ENCODE assay signal across 29 cellular contexts in the genomic region with DNA sequence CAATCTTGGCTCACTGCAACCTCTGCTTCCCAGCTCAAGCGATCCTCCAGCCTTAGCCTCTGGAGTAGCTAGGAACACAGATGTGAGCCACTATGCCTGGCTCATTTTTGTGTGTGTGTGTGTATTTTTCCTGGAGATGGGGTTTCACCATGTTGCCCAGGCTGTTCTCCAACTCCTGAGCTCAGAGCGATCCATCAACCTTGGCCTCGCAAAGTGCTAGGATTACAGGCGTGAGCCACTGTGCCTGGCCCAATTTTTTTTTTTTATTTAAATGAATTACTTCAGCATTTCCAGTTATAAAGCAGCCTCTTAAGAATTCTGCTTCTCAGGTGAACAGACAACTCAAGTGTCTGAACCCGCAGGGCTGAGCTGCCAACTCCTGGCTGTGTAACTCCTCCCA. TPM values are rescaled to one million over a fixed set of nuclear protein-coding genes. Genes with fewer than 3 reads are reported as not detected.
"Had no signal": no experiment of that assay in that cellular context is flagged by ENCODE, and none has a peak within 500 bp of the region (broad histone marks: within the 10 kb centered on the region; RNA-seq: fewer than 3 reads in every experiment).

No MANE protein-coding gene starts in this region.

- H3K27ac ChIP-seq: brain microvascular endothelial cell, gastrocnemius medialis, neutrophil, ovary, skin epidermis, thoracic aorta, VCaP had no signal

- H3K4me3 ChIP-seq: gastrocnemius medialis, ovary, skin epidermis, thoracic aorta had no signal

- H3K36me3 ChIP-seq: brain microvascular endothelial cell, gastrocnemius medialis, neutrophil, ovary, thoracic aorta had no signal

- ATAC-seq: activated CD4-positive, CD25-positive, alpha-beta regulatory T cell treated with anti-CD3 and anti-CD28 coated beads, Interleukin-2, amount 50 U/mL, for 24 hours; effector memory CD8-positive, alpha-beta T cell; gastrocnemius medialis; left cardiac atrium; sciatic nerve; stimulated activated effector memory CD8-positive, alpha-beta T cell treated with anti-CD3 and anti-CD28 coated beads, Interleukin-12 subunit alpha, Interleukin-12 subunit beta, amount 100 ng/mL, for 72 hours had no signal

- H3K27me3 ChIP-seq: brain microvascular endothelial cell, gastrocnemius medialis, neutrophil, ovary had no signal

- H3K9me3 ChIP-seq: gastrocnemius medialis, neutrophil, ovary, thoracic aorta had no signal

- DNase-seq: activated CD4-positive, alpha-beta T cell treated with anti-CD3 and anti-CD28 coated beads for 48 hours; activated CD4-positive, alpha-beta T cell treated with anti-CD3 and anti-CD28 coated beads, Interleukin-2, amount 50 U/mL, for 48 hours; activated CD8-positive, alpha-beta memory T cell treated with anti-CD3 and anti-CD28 coated beads for 24 hours; activated effector memory CD4-positive, alpha-beta T cell treated with anti-CD3 and anti-CD28 coated beads, Interleukin-2, amount 50 U/mL, for 16 hours; activated naive CD4-positive, alpha-beta T cell treated with anti-CD3 and anti-CD28 coated beads for 36 hours; activated naive CD8-positive, alpha-beta T cell treated with anti-CD3 and anti-CD28 coated beads for 36 hours; activated T-cell treated with anti-CD3 and anti-CD28 coated beads, Interleukin-2, amount 50 U/mL, for 1 hour; amniotic stem cell; brain microvascular endothelial cell; caudate nucleus; cortex of kidney; effector memory CD8-positive, alpha-beta T cell; erythroblast; gastrocnemius medialis; glutamatergic neuron; hippocampal formation; left cardiac atrium; nephron progenitor cell; ovary; retina; stimulated activated CD4-positive, alpha-beta T cell treated with anti-CD3 and anti-CD28 coated beads, Interleukin-4, amount 100 ng/mL, for 24 hours had no signal

RNA-seq across cellular contexts. Expression of a gene that starts 20.1 kb away (rescaled TPM):
- total RNA-seq: activated naive CD4-positive, alpha-beta T cell treated with anti-CD3 and anti-CD28 coated beads for 36 hours; T-helper 1 cell treated with Interleukin-12 subunit alpha and Interleukin-12 subunit beta and Interleukin-4 antibody, amounts not matched to agents 30 ng/mL and 1 ng/mL, for 36 hours had no signal
